ENCODE assay signal across 18 cellular contexts in genomic region chr6:2752477-2753115, GRCh38. TPM values are rescaled to one million over a fixed set of nuclear protein-coding genes. Genes with fewer than 3 reads are reported as not detected.
DNase-seq lines count a peak whose midpoint lies in the region; ATAC-seq lines count a peak whose summit lies in the region.
"Had no signal": no experiment of that assay in that cellular context is flagged by ENCODE, and none has a peak within 500 bp of the region (broad histone marks: within the 10 kb centered on the region; RNA-seq: fewer than 3 reads in every experiment).

No MANE protein-coding gene starts in this region.

- H3K36me3 ChIP-seq in KOPT-K1 (ENCODE audit: insufficient read depth, low read length) = no peaks in the 10 kb centered on the region
- H3K36me3 ChIP-seq in SJSA1 = no peaks in the 10 kb centered on the region
- H3K36me3 ChIP-seq in Karpas-422 (ENCODE audit: insufficient read depth, low read length) = no peaks in the 10 kb centered on the region

- peaks cover 15 to 16% of the 10 kb centered on the region in 2 donors for H3K27me3 Mint-ChIP-seq in effector memory CD8-positive, alpha-beta T cell

- no peaks in the 10 kb centered on the region for H3K79me2 ChIP-seq in Karpas-422 (ENCODE audit: low read length)

- peaks cover 3 to 11% of the 10 kb centered on the region in 2 donors for H3K4me1 Mint-ChIP-seq in effector memory CD8-positive, alpha-beta T cell (ENCODE audit: low read depth in 2 of 2)

- DNase-seq in SJSA1 (ENCODE audit: low read depth in 1 of 2, low spot score in 2 of 2) (peak in 1 of 2 experiments; percentile 19), caudate nucleus (lab: John Stamatoyannopoulos, UW) (no peak), substantia nigra (lab: John Stamatoyannopoulos, UW) (no peak), Karpas-422 (no peak)
- DNase-seq in effector memory CD8-positive, alpha-beta T cell = no peak
- no peak for DNase-seq in activated CD4-positive, alpha-beta T cell treated with anti-CD3 and anti-CD28 coated beads, Interleukin-2, amount 50 U/mL, for 1 hour
- DNase-seq: HCEC 1CT, NCI-H1105 treated with DMSO at 0.1 percent for 48 hours, NCI-H1694 treated with DMSO at 0.1 percent for 48 hours, NCI-H226, NCI-H524, NCI-H82, PC-9 had no signal

- H3K36me3 Mint-ChIP-seq in effector memory CD8-positive, alpha-beta T cell (ENCODE audit: insufficient read depth) = no peaks in the 10 kb centered on the region

- no peak overlapping the region for H3K4me3 Mint-ChIP-seq in effector memory CD8-positive, alpha-beta T cell
- H3K4me3 Mint-ChIP-seq: IgD-negative memory B cell had no signal

- H3K27ac ChIP-seq in KOPT-K1 (ENCODE audit: low read depth, low read length, poor library complexity, severe bottlenecking) (peak overlapping the region; percentile 9), SJSA1 (peak overlapping the region; percentile 51), caudate nucleus (ENCODE audit: low read depth, low read length) (peak overlapping the region; percentile 59), substantia nigra (ENCODE audit: low read depth, low read length, poor library complexity, severe bottlenecking) (peak overlapping the region; percentile 59), Karpas-422 (ENCODE audit: low read length) (no peak overlapping the region)
- H3K27ac ChIP-seq: C4-2B, HL-60, PC-9, RWPE1 had no signal

- H3K9me2 ChIP-seq in Karpas-422 (replicated peaks; ENCODE audit: insufficient read depth, low read length) = no peaks in the 10 kb centered on the region

- H3K27me3 ChIP-seq in SJSA1 (replicated peaks) (no peaks in the 10 kb centered on the region), Karpas-422 (ENCODE audit: low read length) (0 out of 2 replicates have a peak, but pooled peaks cover 3% of the 10 kb centered on the region)

- no peak overlapping the region for H3K27ac Mint-ChIP-seq in effector memory CD8-positive, alpha-beta T cell
- H3K27ac Mint-ChIP-seq: IgD-negative memory B cell had no signal

- H3K4me1 ChIP-seq in SJSA1 (replicated peaks) (peaks cover 62% of the 10 kb centered on the region), Karpas-422 (ENCODE audit: low read length) (peaks cover 13% of the 10 kb centered on the region)

- H3K4me2 ChIP-seq in Karpas-422 (ENCODE audit: low read depth, low read length, poor library complexity, severe bottlenecking) = no peak overlapping the region
- H3K4me2 ChIP-seq: PC-9 had no signal

- H3K9me3 ChIP-seq in KOPT-K1 (ENCODE audit: insufficient read depth, low read length, poor library complexity, severe bottlenecking) (no peaks in the 10 kb centered on the region), SJSA1 (replicated peaks) (no peaks in the 10 kb centered on the region), Karpas-422 (ENCODE audit: low read length) (no peaks in the 10 kb centered on the region)

- H3K4me3 ChIP-seq in SJSA1 = no peak overlapping the region
- no peak overlapping the region for H3K4me3 ChIP-seq in Karpas-422 (ENCODE audit: low read length)
- H3K4me3 ChIP-seq: PC-9 had no signal

- H3K9me3 Mint-ChIP-seq in effector memory CD8-positive, alpha-beta T cell = no peaks in the 10 kb centered on the region
- H3K9me3 Mint-ChIP-seq: IgD-negative memory B cell had no signal

- ATAC-seq in effector memory CD8-positive, alpha-beta T cell (replicated peaks) = no peak

- no peaks in the 10 kb centered on the region for H4K20me1 ChIP-seq in Karpas-422 (ENCODE audit: insufficient read depth, low read depth, low read length)

- H3K9ac ChIP-seq in Karpas-422 (ENCODE audit: low read length) = no peak overlapping the region

- H2AFZ ChIP-seq in Karpas-422 (ENCODE audit: low read length) = no peak overlapping the region
- H2AFZ ChIP-seq: PC-9 had no signal

RNA-seq across cellular contexts. Expression of gene MYLK4, which starts 1.9 kb away (rescaled TPM):
- total RNA-seq in SJSA1 (2014; rRNA removed; shearing (Covaris generic)) = 0.26 TPM in 1 of 2 replicates, not detected in the other
- 0.07 and 0.78 TPM in 2 replicates for total RNA-seq in Karpas-422 (2014; rRNA removed; shearing (Covaris generic); ENCODE audit: low replicate concordance)

RNA-seq across cellular contexts. Expression of gene WRNIP1, which starts 12.6 kb away (rescaled TPM):
- 122 and 130 TPM in 2 replicates for total RNA-seq in SJSA1 (2014; rRNA removed; shearing (Covaris generic))
- 47.9 and 80.2 TPM in 2 replicates for total RNA-seq in Karpas-422 (2014; rRNA removed; shearing (Covaris generic); ENCODE audit: low replicate concordance)
